In the genomic region with DNA sequence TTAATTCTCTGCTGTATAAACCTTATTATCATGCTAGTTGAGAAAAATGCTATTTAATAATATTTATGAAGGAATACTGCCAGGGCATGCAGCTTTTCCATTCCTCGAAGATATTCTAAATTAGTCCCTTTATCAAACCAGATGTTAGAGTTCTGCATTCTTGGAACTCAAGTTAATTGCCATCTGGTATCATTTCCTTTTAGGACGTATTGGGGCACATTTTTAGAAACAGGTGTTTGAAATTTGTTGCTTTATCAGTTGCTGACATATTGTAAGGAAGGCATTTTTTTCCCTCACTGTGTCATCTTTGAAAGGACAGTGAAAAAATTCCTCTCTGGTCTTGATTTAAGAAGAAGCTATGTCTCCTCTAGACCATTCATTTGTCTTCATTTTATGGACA, we compare ENCODE assay signal across 21 cellular contexts.
"Had no signal": no experiment of that assay in that cellular context is flagged by ENCODE, and none has a peak within 500 bp of the region (broad histone marks: within the 10 kb centered on the region; RNA-seq: fewer than 3 reads in every experiment).

No MANE protein-coding gene starts in this region.

- DNase-seq: activated CD4-positive, alpha-beta T cell treated with anti-CD3 and anti-CD28 coated beads for 4 hours; activated CD4-positive, alpha-beta T cell treated with anti-CD3 and anti-CD28 coated beads, Interleukin-2, amount 50 U/mL, for 4 hours; activated effector memory CD4-positive, alpha-beta T cell treated with Interleukin-2 at 50 U/mL for 16 hours; activated naive CD4-positive, alpha-beta T cell treated with anti-CD3 and anti-CD28 coated beads for 36 hours; activated naive CD8-positive, alpha-beta T cell treated with anti-CD3 and anti-CD28 coated beads for 36 hours; adrenal gland; aorta; cerebellar nuclear complex; colonic mucosa; dorsolateral prefrontal cortex; gastrocnemius medialis; glutamatergic neuron; islet precursor cell; left ventricle myocardium superior; mucosa of descending colon; stimulated activated CD4-positive, alpha-beta T cell treated with anti-CD3 and anti-CD28 coated beads, Interleukin-15, amount 100 ng/mL, for 24 hours; stimulated activated CD4-positive, alpha-beta T cell treated with anti-CD3 and anti-CD28 coated beads, Interleukin-2, amount 100 ng/mL, for 24 hours; stimulated activated naive B cell treated with anti-CD40 and anti-IgM and Interleukin-4, amounts not matched to agents 10 μg/mL and 1 μg/mL and 100 μg/mL, for 72 hours; T-helper 17 cell; T1000 had no signal

- ATAC-seq: gastrocnemius medialis; left ventricle myocardium superior; mucosa of descending colon; natural killer cell treated with Interleukin-12 subunit alpha and Interleukin-12 subunit beta and Interleukin-15 and Interleukin-18, amount 100 ng/mL, for 72 hours; stimulated activated naive B cell treated with anti-CD40 and anti-IgM and Interleukin-4, amounts not matched to agents 10 μg/mL and 1 μg/mL and 100 μg/mL, for 72 hours; T-helper 17 cell had no signal
